In genomic region chr7:24727165-24728120, GRCh38 we compare ENCODE assay signal across 9 cellular contexts. TPM values are rescaled to one million over a fixed set of nuclear protein-coding genes. Genes with fewer than 3 reads are reported as not detected.
DNase-seq lines count a peak whose midpoint lies in the region; ATAC-seq lines count a peak whose summit lies in the region.
"Had no signal": no experiment of that assay in that cellular context is flagged by ENCODE, and none has a peak within 500 bp of the region (broad histone marks: within the 10 kb centered on the region; RNA-seq: fewer than 3 reads in every experiment).

No MANE protein-coding gene starts in this region.

- DNase-seq in NCI-H524 (lab: John Stamatoyannopoulos, UW): no peak
- DNase-seq in OCI-M2 (lab: John Stamatoyannopoulos, UW; ENCODE audit: unreplicated experiment): no peak
- DNase-seq in dermis blood vessel endothelial cell: no peak

- H3K4me1 ChIP-seq in iPS-20b (ENCODE audit: insufficient read depth, low read length): peaks cover 21% of the 10 kb centered on the region; the same call in 1 of the 2 replicates

- ATAC-seq in GM18519 (IDR thresholded peaks at IDR 0.05; ENCODE audit: low FRiP score, unreplicated experiment) (peak; percentile 50), GM21737 (IDR thresholded peaks at IDR 0.05; ENCODE audit: unreplicated experiment) (peak; percentile 64), HG03571 (IDR thresholded peaks at IDR 0.05; ENCODE audit: unreplicated experiment) (peak; percentile 69), GM18520 (IDR thresholded peaks at IDR 0.05; ENCODE audit: unreplicated experiment) (no peak)

- H3K27ac ChIP-seq in iPS-20b (ENCODE audit: low read length): peak overlapping the region; percentile 60
- H3K27ac ChIP-seq: neutrophil had no signal

- no peaks in the 10 kb centered on the region for H3K36me3 ChIP-seq in iPS-20b (ENCODE audit: insufficient read depth, low read depth, low read length)
- H3K36me3 ChIP-seq: neutrophil had no signal

- no peak overlapping the region for H3K9ac ChIP-seq in iPS-20b (ENCODE audit: low read depth, low read length)

- no peak overlapping the region for H3K4me3 ChIP-seq in iPS-20b (ENCODE audit: low read length)

- no peaks in the 10 kb centered on the region for H3K9me3 ChIP-seq in iPS-20b (ENCODE audit: insufficient read depth, low read depth, low read length)
- H3K9me3 ChIP-seq: neutrophil had no signal

- H3K27me3 ChIP-seq in iPS-20b (ENCODE audit: insufficient read depth, low read length): peaks cover 7% of the 10 kb centered on the region; the same call in 1 of the 2 replicates

RNA-seq across cellular contexts. Expression of gene GSDME, which starts 29.8 kb away (rescaled TPM):
- total RNA-seq in dermis blood vessel endothelial cell: 13.3 and 17.7 TPM in 2 replicates
